ENCODE assay signal across 8 cellular contexts in genomic region chr16:69709456-69710084, GRCh38. TPM values are rescaled to one million over a fixed set of nuclear protein-coding genes. Genes with fewer than 3 reads are reported as not detected.
DNase-seq lines count a peak whose midpoint lies in the region; ATAC-seq, FAIRE-seq and TF ChIP-seq lines count a peak whose summit lies in the region.

No MANE protein-coding gene starts in this region.

- H3K9me3 ChIP-seq in NT2/D1 (ENCODE audit: insufficient read depth, low read length): no peaks in the 10 kb centered on the region
- no peaks in the 10 kb centered on the region for H3K9me3 ChIP-seq in transverse colon

- FAIRE-seq in bronchial epithelial cell (lab: Jason Lieb, UNC): no peak

- TF ChIP-seq CTCF in bronchial epithelial cell (IDR thresholded peaks at IDR 0.05; ENCODE audit: insufficient read depth, low read length, severe bottlenecking) (peak; percentile 37), transverse colon (IDR thresholded peaks at IDR 0.05) (peak; percentile 71 to 88 (median 73))

- H3K4me1 ChIP-seq in NT2/D1 (ENCODE audit: insufficient read depth, insufficient read length) (no peaks in the 10 kb centered on the region), transverse colon (peaks cover 0 to 38% (median 12%) of the 10 kb centered on the region in 4 donors)

- in situ Hi-C loops in transverse colon (cut with MboI; ENCODE audit: low pct_ligation_motif_present in 1 of 4, low pct_unique_long_range_greater_than_20kb in 1 of 4, low sequenced_read_pairs in 3 of 4): loop anchor here in 3 of 4 donors (10.0 to 25.0 kb wide), 2 partner anchors 45 to 322 kb away; partner anchors contain the start of genes NOB1 (in 2 of the 3) and TERF2 (in 1 of the 3)

- H3K4me3 ChIP-seq in NT2/D1 (ENCODE audit: insufficient read length, low read depth): no peak overlapping the region
- H3K4me3 ChIP-seq in bronchial epithelial cell (ENCODE audit: low read depth, low read length): no peak overlapping the region
- H3K4me3 ChIP-seq in transverse colon: no peak overlapping the region

- TF ChIP-seq POLR2A in transverse colon (IDR thresholded peaks at IDR 0.05): no peak

- 27 to 38% methylated on average over 3 to 5 of the region's 5 CpGs for WGBS in transverse colon (ENCODE audit: low coverage in 1 of 2), 2 donors

- H3K27me3 ChIP-seq in NT2/D1 (ENCODE audit: insufficient read depth, insufficient read length) (no peaks in the 10 kb centered on the region), bronchial epithelial cell (ENCODE audit: control insufficient read depth, insufficient read depth, low read length) (no peaks in the 10 kb centered on the region), transverse colon (no peaks in the 10 kb centered on the region)

- no peak for ATAC-seq in HG03521 (IDR thresholded peaks at IDR 0.05; ENCODE audit: unreplicated experiment)

- no peak overlapping the region for H3K9ac ChIP-seq in NT2/D1 (ENCODE audit: insufficient read length, low read depth)

- intact Hi-C loops in transverse colon (cut with DNase I; ENCODE audit: low total_unique reads): no loop called here

- TF ChIP-seq EP300 in transverse colon (IDR thresholded peaks at IDR 0.05; ENCODE audit: low read depth): no peak

- H3K27ac ChIP-seq in transverse colon: peak overlapping the region in 3 of 4 donors; percentile 25 to 56 (median 37)

- H3K36me3 ChIP-seq in NT2/D1 (ENCODE audit: insufficient read depth, insufficient read length, low read length) (peaks cover 55% of the 10 kb centered on the region), bronchial epithelial cell (ENCODE audit: control insufficient read depth, insufficient read depth, low read length) (no peaks in the 10 kb centered on the region), transverse colon (peaks cover 0 to 13% (median 3%) of the 10 kb centered on the region in 4 donors)

- DNase-seq in D341Med (ENCODE audit: low spot score) (peak; percentile 52), HT-29 (ENCODE audit: low spot score) (peak; percentile 77), NT2/D1 (ENCODE audit: low read depth, low spot score) (peak; percentile 33), bronchial epithelial cell (ENCODE audit: low read depth) (peak; percentile 70), kidney glomerular epithelial cell (lab: John Stamatoyannopoulos, UW) (peak; percentile 60), transverse colon (no peak), islet precursor cell (no peak)

RNA-seq across cellular contexts. Expression of gene NQO1, which starts 16.8 kb away (rescaled TPM):
- total RNA-seq in HT-29 (2014; rRNA removed; shearing (Covaris generic)): 560 and 591 TPM in 2 replicates
- total RNA-seq in bronchial epithelial cell: 93.2 and 107 TPM in 2 replicates
- total RNA-seq in transverse colon: 100 to 1,000 TPM in 3 of 4 donors, 1 to 10 TPM in 1; 9.0 to 296 (median 165) TPM

RNA-seq across cellular contexts. Expression of gene NOB1, which starts 45.2 kb away (rescaled TPM):
- 37.2 and 39.7 TPM in 2 replicates for total RNA-seq in HT-29 (2014; rRNA removed; shearing (Covaris generic))
- 22.1 and 24.7 TPM in 2 replicates for total RNA-seq in bronchial epithelial cell
- 10 to 100 TPM; 21.2 to 60.2 (median 34.0) TPM for total RNA-seq in transverse colon

RNA-seq across cellular contexts. Expression of gene WWP2, which starts 52.6 kb away (rescaled TPM):
- total RNA-seq in HT-29 (2014; rRNA removed; shearing (Covaris generic)): 38.1 and 40.1 TPM in 2 replicates
- total RNA-seq in bronchial epithelial cell (15.0 and 18.4 TPM in 2 replicates), transverse colon (100 to 1,000 TPM in 1 of 4 donors, 10 to 100 TPM in 3; 66.8 to 157 (median 73.7) TPM)

Comparison
In these comparisons a context has a peak if more than half of its experiments do, and no peak if none do; other contexts are left out.
1. DNase-seq: peak in D341Med (single experiment), HT-29 (single experiment), NT2/D1 (single experiment), bronchial epithelial cell (single experiment) and kidney glomerular epithelial cell (single experiment); none in transverse colon (single experiment) and islet precursor cell (single experiment).